ENCODE assay signal across 4 cellular contexts in the genomic region with DNA sequence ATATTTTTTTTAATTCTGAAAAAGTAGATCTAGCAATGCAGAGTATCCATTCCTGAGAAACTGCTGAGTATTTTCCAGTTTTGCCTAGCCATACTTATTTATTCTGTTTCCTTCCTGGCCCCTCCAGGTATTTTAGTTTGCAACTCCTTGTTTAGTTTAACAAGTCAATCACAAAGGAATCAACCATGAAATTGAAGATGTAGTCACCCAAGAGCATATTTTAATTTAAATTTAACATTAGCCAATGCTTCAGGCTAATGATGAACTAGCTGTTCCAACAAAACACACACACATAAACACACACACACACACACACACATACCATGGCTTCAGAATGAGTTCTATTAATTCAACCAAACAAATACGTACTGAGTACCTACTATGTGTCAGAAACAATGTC.
"Had no signal": no experiment of that assay in that cellular context is flagged by ENCODE, and none has a peak within 500 bp of the region (broad histone marks: within the 10 kb centered on the region; RNA-seq: fewer than 3 reads in every experiment).

No MANE protein-coding gene starts in this region.

- H3K27me3 Mint-ChIP-seq: IgD-negative memory B cell had no signal

- H3K36me3 Mint-ChIP-seq: IgD-negative memory B cell had no signal

- H3K27ac Mint-ChIP-seq: GM23338, H9, IgD-negative memory B cell had no signal

- H3K4me1 Mint-ChIP-seq: GM23338, IgD-negative memory B cell had no signal

- H3K4me3 ChIP-seq: GM23338 had no signal

- H3K4me3 Mint-ChIP-seq: GM23338, H9, IgD-negative memory B cell had no signal

- DNase-seq: H9, HCEC 1CT had no signal

- H3K9me3 Mint-ChIP-seq: GM23338, H9 had no signal
